Comparison of ENCODE assay signal across 16 cellular contexts in genomic region chr15:34043391-34043790, GRCh38.
"Had no signal": no experiment of that assay in that cellular context is flagged by ENCODE, and none has a peak within 500 bp of the region (broad histone marks: within the 10 kb centered on the region; RNA-seq: fewer than 3 reads in every experiment).

No MANE protein-coding gene starts in this region.

- H3K36me3 Mint-ChIP-seq: activated naive CD4-positive, alpha-beta T cell treated with anti-CD3 and anti-CD28 coated beads, Interleukin-2, amount 50 U/mL, for 72 hours had no signal

- H3K36me3 ChIP-seq: breast epithelium, gastrocnemius medialis, heart right ventricle, ovary, sigmoid colon had no signal

- H3K9me3 ChIP-seq: breast epithelium, gastrocnemius medialis, heart right ventricle, ovary, sigmoid colon had no signal

- H3K27me3 ChIP-seq: breast epithelium, gastrocnemius medialis, heart right ventricle, ovary, sigmoid colon had no signal

- H3K27ac ChIP-seq: breast epithelium, gastrocnemius medialis, heart right ventricle, ovary, sigmoid colon had no signal

- H3K4me3 ChIP-seq: breast epithelium, gastrocnemius medialis, heart right ventricle, ovary, sigmoid colon had no signal

- H3K4me3 Mint-ChIP-seq: T-helper 17 cell had no signal

- H3K27ac Mint-ChIP-seq: T-helper 17 cell had no signal

- H3K9me3 Mint-ChIP-seq: activated naive CD4-positive, alpha-beta T cell treated with anti-CD3 and anti-CD28 coated beads, Interleukin-2, amount 50 U/mL, for 72 hours; nephron had no signal

- H3K27me3 Mint-ChIP-seq: T-helper 17 cell had no signal

- FAIRE-seq: colon, endothelial cell of umbilical vein, TTC549 had no signal

- DNase-seq: activated effector memory CD4-positive, alpha-beta T cell treated with Interleukin-2 at 50 U/mL for 16 hours; gastrocnemius medialis; heart right ventricle; islet precursor cell; mammary epithelial cell; ovary; sigmoid colon; stimulated activated CD4-positive, alpha-beta T cell treated with anti-CD3 and anti-CD28 coated beads, Interleukin-2, amount 100 ng/mL, for 48 hours; stimulated activated naive CD8-positive, alpha-beta T cell treated with anti-CD3 and anti-CD28 coated beads, Interleukin-15, Interleukin-2, amounts not matched to agents 100 U/mL and 50 U/mL, for 24 hours; T-helper 17 cell had no signal

- H3K4me1 ChIP-seq: breast epithelium had no signal
